ENCODE assay signal across 15 cellular contexts in the genomic region with DNA sequence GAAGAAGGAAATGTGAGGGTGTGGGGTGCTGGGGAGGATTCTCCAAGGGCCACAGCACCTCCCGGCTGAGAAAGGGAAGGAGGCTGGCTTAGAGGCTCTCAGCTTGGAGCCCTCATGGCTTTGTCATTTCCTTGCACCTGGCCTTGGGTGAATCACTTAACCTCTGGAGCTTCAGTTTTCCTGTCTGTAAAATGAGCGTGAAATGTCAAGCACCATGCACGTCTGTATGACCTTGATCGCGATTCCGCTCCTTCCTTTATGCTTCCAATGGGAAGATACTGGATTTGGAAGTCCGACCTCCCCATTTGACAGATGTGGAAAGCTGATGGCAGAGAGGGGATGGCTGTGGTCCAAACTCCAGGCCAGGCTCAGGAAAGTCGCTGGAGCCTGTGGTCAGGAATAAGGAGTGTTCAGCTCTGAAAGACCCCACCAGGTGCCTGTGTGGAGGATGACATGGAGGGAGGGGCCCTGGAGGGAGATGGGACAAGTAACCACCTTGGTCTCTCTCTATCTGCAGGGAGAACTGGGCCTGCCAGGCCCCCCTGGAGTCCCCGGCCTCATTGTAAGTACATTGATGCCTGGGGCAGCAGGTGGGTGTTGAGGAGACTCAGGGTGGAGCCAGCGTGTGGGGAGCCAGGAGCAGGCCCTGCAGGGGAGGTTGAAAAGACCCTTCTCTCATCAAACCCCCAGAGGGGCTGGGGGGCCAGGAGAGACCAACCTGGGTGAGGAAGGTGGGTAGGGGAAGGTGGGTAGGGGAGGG.
"Had no signal": no experiment of that assay in that cellular context is flagged by ENCODE, and none has a peak within 500 bp of the region (broad histone marks: within the 10 kb centered on the region; RNA-seq: fewer than 3 reads in every experiment).

No MANE protein-coding gene starts in this region.

- H3K27me3 ChIP-seq: esophagus squamous epithelium, left lung, testis had no signal

- DNase-seq: activated CD4-positive, alpha-beta T cell treated with anti-CD3 and anti-CD28 coated beads, Interleukin-2, amount 10 ng/mL, durations not matched to agents 7 days and 5 days; activated CD4-positive, CD25-positive, alpha-beta regulatory T cell; activated CD8-positive, alpha-beta memory T cell treated with anti-CD3 and anti-CD28 coated beads for 24 hours; activated naive CD4-positive, alpha-beta T cell treated with anti-CD3 and anti-CD28 coated beads for 36 hours; esophagus squamous epithelium; foreskin fibroblast; head of caudate nucleus; psoas muscle; stimulated activated CD4-positive, alpha-beta T cell treated with anti-CD3 and anti-CD28 coated beads, Interleukin-2, amount 100 ng/mL, for 48 hours; stimulated activated CD8-positive, alpha-beta memory T cell treated with anti-CD3 and anti-CD28 coated beads, Interleukin-4, amount 100 ng/mL, for 48 hours; T-helper 2 cell; testis had no signal

- H3K36me3 ChIP-seq: left lung had no signal

- FAIRE-seq: islet of Langerhans, TTC549 had no signal

- H3K4me3 ChIP-seq: esophagus squamous epithelium, left lung, psoas muscle, testis had no signal

- ATAC-seq: left lung, psoas muscle had no signal

- H3K27ac ChIP-seq: esophagus squamous epithelium, left lung, psoas muscle, testis had no signal

- H3K9me3 ChIP-seq: esophagus squamous epithelium, left lung, psoas muscle, testis had no signal

- H3K4me1 ChIP-seq: left lung, testis had no signal
